Comparison of ENCODE assay signal across 8 cellular contexts in the genomic region with DNA sequence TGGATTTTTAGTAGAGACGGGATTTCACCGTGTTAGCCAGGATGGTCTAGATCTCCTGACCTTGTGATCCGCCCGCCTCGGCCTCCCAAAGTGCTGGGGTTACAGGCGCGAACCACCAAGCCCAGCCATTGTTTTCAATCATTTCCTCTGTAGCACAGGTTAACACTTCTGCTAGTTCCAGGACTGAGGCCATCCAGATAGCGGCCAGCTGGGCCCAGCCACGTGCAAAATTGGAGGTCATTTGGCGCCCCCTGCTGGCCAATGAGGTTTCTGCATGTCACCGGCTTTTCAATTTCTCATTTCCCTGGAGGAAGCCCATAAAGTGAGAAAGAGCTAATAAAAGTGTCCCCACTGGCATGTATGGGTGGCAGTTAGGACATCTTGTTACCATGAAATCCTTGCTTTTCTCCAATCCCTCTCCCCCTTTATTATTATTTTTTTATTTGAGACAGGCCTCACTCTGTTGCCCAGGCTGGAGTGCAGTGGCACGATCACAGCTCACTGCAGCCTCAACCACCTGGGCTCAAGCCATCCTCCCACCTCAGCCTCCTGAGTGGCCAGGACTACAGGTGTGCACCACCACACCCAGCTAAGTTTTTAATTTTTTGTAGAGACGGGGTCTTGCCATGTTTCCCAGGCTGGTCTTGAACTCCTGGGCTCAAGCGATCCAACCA. TPM values are rescaled to one million over a fixed set of nuclear protein-coding genes. Genes with fewer than 3 reads are reported as not detected.
DNase-seq lines count a peak whose midpoint lies in the region; ATAC-seq and TF ChIP-seq lines count a peak whose summit lies in the region.
"Not testable (repeated sequence)": the region's sequence is repeated elsewhere in the genome, so short reads cannot be mapped to it uniquely, and the experiment has no call there.

No MANE protein-coding gene starts in this region.

- H3K27ac ChIP-seq in GM23338 (ENCODE audit: low read depth); SK-N-SH (ENCODE audit: low read depth in 2 of 2, low read length in 1 of 2); fibroblast of lung (ENCODE audit: insufficient read depth, low read length): not testable (repeated sequence)

- CTCF ChIA-PET in SK-N-SH (lab: Yijun Ruan, JAX): interaction anchor here (0.6 to 20.6 kb wide), 82 partner anchors 8 to 813 kb away, joined by 3 to 691 read pairs (median 6); a partner anchor contains a TSS

- H3K27ac Mint-ChIP-seq in GM23338 (0 out of 2 replicates have a peak overlapping the region, but pooled peaks have one; percentile 36), naive B cell (peak overlapping the region in 2 of 6 donors; percentile 18 to 49)
- not testable (repeated sequence) for H3K27ac Mint-ChIP-seq in activated T-helper 2 cell treated with anti-CD3 and anti-CD28 coated beads, Interferon-gamma antibody, Interleukin-2, Interleukin-4, amounts not matched to agents 10 μg/mL and 5 μg/mL and 100 μg/mL, durations not matched to agents 14 hours and 24 hours and 36 hours

- H3K4me1 Mint-ChIP-seq in GM23338: peaks cover 18% of the 10 kb centered on the region
- H3K4me1 Mint-ChIP-seq in activated T-helper 2 cell treated with anti-CD3 and anti-CD28 coated beads, Interferon-gamma antibody, Interleukin-2, Interleukin-4, amounts not matched to agents 10 μg/mL and 5 μg/mL and 100 μg/mL, durations not matched to agents 14 hours and 24 hours and 36 hours (ENCODE audit: low read depth); naive B cell: not testable (repeated sequence)

- H3K36me3 ChIP-seq in GM23338 (ENCODE audit: insufficient read depth); SK-N-SH (replicated peaks in 1 of 2; ENCODE audit: control insufficient read depth in 1 of 2, insufficient read depth in 2 of 2, low read length in 1 of 2); fibroblast of lung (ENCODE audit: control insufficient read depth, insufficient read depth, low read length): not testable (repeated sequence)

- H2AFZ ChIP-seq in GM23338: peak overlapping the region; percentile 54; the same call in 1 of the 2 replicates
- H2AFZ ChIP-seq in SK-N-SH (ENCODE audit: low read depth); fibroblast of lung (ENCODE audit: low read length): not testable (repeated sequence)

- H3K9me3 Mint-ChIP-seq in GM23338; activated T-helper 2 cell treated with anti-CD3 and anti-CD28 coated beads, Interferon-gamma antibody, Interleukin-2, Interleukin-4, amounts not matched to agents 10 μg/mL and 5 μg/mL and 100 μg/mL, durations not matched to agents 14 hours and 24 hours and 36 hours; naive B cell: not testable (repeated sequence)

- not testable (repeated sequence) for H3K9me2 ChIP-seq in GM23338 (ENCODE audit: insufficient read depth); SK-N-SH

- H3K4me3 Mint-ChIP-seq in GM23338; activated T-helper 2 cell treated with anti-CD3 and anti-CD28 coated beads, Interferon-gamma antibody, Interleukin-2, Interleukin-4, amounts not matched to agents 10 μg/mL and 5 μg/mL and 100 μg/mL, durations not matched to agents 14 hours and 24 hours and 36 hours (ENCODE audit: low read depth); naive B cell: not testable (repeated sequence)

- not testable (repeated sequence) for H3F3A ChIP-seq in GM23338 (replicated peaks; ENCODE audit: low read depth); SK-N-SH (replicated peaks; ENCODE audit: insufficient read depth)

- not testable (repeated sequence) for H3K27me3 ChIP-seq in GM23338 (ENCODE audit: insufficient read depth)
- H3K27me3 ChIP-seq in SK-N-SH (ENCODE audit: insufficient read depth) (0 out of 2 replicates have a peak, but pooled peaks cover 14% of the 10 kb centered on the region), fibroblast of lung (ENCODE audit: control insufficient read depth, insufficient read depth, low read length) (peaks cover 12% of the 10 kb centered on the region)

- H4K20me1 ChIP-seq in GM23338 (replicated peaks; ENCODE audit: insufficient read depth); SK-N-SH (ENCODE audit: insufficient read depth); fibroblast of lung (ENCODE audit: control insufficient read depth, extremely low read depth, insufficient read depth, low read length): not testable (repeated sequence)

- not testable (repeated sequence) for H3K27me3 Mint-ChIP-seq in GM23338 (ENCODE audit: insufficient read depth, low read depth, poor library complexity); activated T-helper 2 cell treated with anti-CD3 and anti-CD28 coated beads, Interferon-gamma antibody, Interleukin-2, Interleukin-4, amounts not matched to agents 10 μg/mL and 5 μg/mL and 100 μg/mL, durations not matched to agents 14 hours and 24 hours and 36 hours (ENCODE audit: low read depth); naive B cell

- 0 out of 4 replicates have a peak, but pooled peaks of 1 of the 2 experiments have one; percentile 12 for TF ChIP-seq EP300 in SK-N-SH (IDR thresholded peaks at IDR 0.05; ENCODE audit: borderline replicate concordance in 1 of 2, low read depth in 1 of 2, low read length in 1 of 2)

- not testable (repeated sequence) for H3K36me3 Mint-ChIP-seq in GM23338 (ENCODE audit: low read depth); activated T-helper 2 cell treated with anti-CD3 and anti-CD28 coated beads, Interferon-gamma antibody, Interleukin-2, Interleukin-4, amounts not matched to agents 10 μg/mL and 5 μg/mL and 100 μg/mL, durations not matched to agents 14 hours and 24 hours and 36 hours (ENCODE audit: low read depth)
- H3K36me3 Mint-ChIP-seq in naive B cell: peaks cover 0 to 21% of the 10 kb centered on the region in 2 donors

- POLR2A ChIA-PET in SK-N-SH (lab: Yijun Ruan, JAX): interaction anchor here (1.5 to 3.5 kb wide), 6 partner anchors 13 to 138 kb away, joined by 4 to 30 read pairs (median 8); a partner anchor contains a TSS

- peaks cover 11% of the 10 kb centered on the region; the same call in 1 of the 2 replicates for H3K4me1 ChIP-seq in GM23338 (ENCODE audit: insufficient read depth)
- H3K4me1 ChIP-seq in SK-N-SH (ENCODE audit: control insufficient read depth in 1 of 2, insufficient read depth in 2 of 2, low read depth in 1 of 2, low read length in 1 of 2); fibroblast of lung (ENCODE audit: control insufficient read depth, extremely low read depth, insufficient read depth, low read length): not testable (repeated sequence)

- TF ChIP-seq RAD21 in SK-N-SH (IDR thresholded peaks at IDR 0.05; ENCODE audit: low read length): peak; percentile 99

- not testable (repeated sequence) for H3K4me3 ChIP-seq in GM23338; SK-N-SH (ENCODE audit: low read depth in 2 of 2, low read length in 1 of 2); fibroblast of lung (replicated peaks in 1 of 4; ENCODE audit: control extremely low read depth in 1 of 4, insufficient read depth in 1 of 4, low read depth in 3 of 4, low read length in 4 of 4)

- TF ChIP-seq CTCF in GM23338 (conservative IDR thresholded peaks at IDR 0.05; ENCODE audit: low read depth in 2 of 2) (peak; percentile 91 to 98), SK-N-SH (IDR thresholded peaks at IDR 0.05) (peak; percentile 99), fibroblast of lung (conservative IDR thresholded peaks at IDR 0.05 in 1 of 2, IDR thresholded peaks at IDR 0.05 in 1 of 2; ENCODE audit: low read depth in 1 of 2, low read length in 2 of 2) (peak; percentile 73 to 75)

- DNase-seq in CMK (ENCODE audit: low read depth) (peak; percentile 18), GM23338 (ENCODE audit: low spot score) (peak; percentile 85), NCI-H1436 (lab: John Stamatoyannopoulos, UW) (peak; percentile 74), SK-N-SH (peak; percentile 94), fibroblast of lung (ENCODE audit: low read depth in 2 of 2) (peak; percentile 51 to 74), naive B cell (peak; percentile 53)
- DNase-seq in activated T-helper 2 cell treated with anti-CD3 and anti-CD28 coated beads, Interferon-gamma antibody, Interleukin-2, Interleukin-4, amounts not matched to agents 10 μg/mL and 5 μg/mL and 100 μg/mL, durations not matched to agents 14 hours and 24 hours and 36 hours (ENCODE audit: low spot score): peak; percentile 64
- DNase-seq in stimulated activated CD8-positive, alpha-beta memory T cell treated with anti-CD3 and anti-CD28 coated beads, Interleukin-4, amount 100 ng/mL, for 24 hours (ENCODE audit: low read depth): peak; percentile 68

- 30% methylated on average over 14 of the region's 14 CpGs for WGBS in SK-N-SH (ENCODE audit: low lambda C conversion rate)

- ATAC-seq in GM23338 (peak; percentile 86), naive B cell (ENCODE audit: low read depth in 2 of 2) (peak; percentile 38 to 65)

- H3K79me2 ChIP-seq in GM23338 (replicated peaks; ENCODE audit: insufficient read depth); SK-N-SH (ENCODE audit: insufficient read depth); fibroblast of lung (ENCODE audit: control insufficient read depth, insufficient read depth, low read length): not testable (repeated sequence)

- intact Hi-C loops in activated T-helper 2 cell treated with anti-CD3 and anti-CD28 coated beads, Interferon-gamma antibody, Interleukin-2, Interleukin-4, amounts not matched to agents 10 μg/mL and 5 μg/mL and 100 μg/mL, durations not matched to agents 14 hours and 24 hours and 36 hours (cut with micrococcal nuclease): loop anchor here (1.0 to 5.0 kb wide), 5 partner anchors 58 to 813 kb away; a partner anchor contains a TSS

- not testable (repeated sequence) for H3K9ac ChIP-seq in SK-N-SH; fibroblast of lung (ENCODE audit: insufficient read depth, low read length)

- H3K9me3 ChIP-seq in SK-N-SH; fibroblast of lung (ENCODE audit: control insufficient read depth, insufficient read depth, low read depth, low read length): not testable (repeated sequence)

- H3K4me2 ChIP-seq in GM23338; SK-N-SH; fibroblast of lung (ENCODE audit: extremely low read depth, insufficient read depth, low read length): not testable (repeated sequence)

RNA-seq across cellular contexts. Expression of a gene that starts 58.2 kb away (rescaled TPM):
- 16.2 and 19.9 TPM in 2 replicates for total RNA-seq in GM23338 (2014; rRNA removed; shearing (Covaris generic))
- 4.1 and 4.4 TPM in 2 replicates for polyA plus RNA-seq in GM23338 (2016; fragmentation: Nextera tagmentation; extraction: Ambion mirVana)
- polyA plus RNA-seq in SK-N-SH (2012; rRNA removed): 23.7 and 28.3 TPM in 2 replicates
- 16.3 and 24.6 TPM in 2 replicates for polyA plus RNA-seq in SK-N-SH (2012; cell fraction: cytosol; rRNA removed)
- 15.8 and 17.1 TPM in 2 replicates for polyA plus RNA-seq in SK-N-SH (2012; cell fraction: nucleus; rRNA removed)
- total RNA-seq in activated T-helper 2 cell treated with anti-CD3 and anti-CD28 coated beads, Interferon-gamma antibody, Interleukin-2, Interleukin-4, amounts not matched to agents 10 μg/mL and 5 μg/mL and 100 μg/mL, durations not matched to agents 14 hours and 24 hours and 36 hours: 1.6 and 2.8 TPM in 2 replicates
- total RNA-seq in fibroblast of lung: 31.3 and 34.2 TPM in 2 replicates
- polyA plus RNA-seq in fibroblast of lung: 16.9 and 20.9 TPM in 2 replicates
- polyA plus RNA-seq in fibroblast of lung (2012): 24.2 and 28.9 TPM in 2 replicates
- polyA minus RNA-seq in fibroblast of lung (ENCODE audit: low replicate concordance): 33.7 and 42.3 TPM in 2 replicates
- under 1 TPM in 4 of 6 donors, not detected in 2; 0.09 to 0.21 (median 0.12) TPM for polyA plus RNA-seq in naive B cell (ENCODE audit: low read depth in 6 of 6)

Comparison
In these comparisons a context has a peak if more than half of its experiments do, and no peak if none do; other contexts are left out.
1. DNase-seq: peak in every context shown above with its lines; median percentile 94 in SK-N-SH; 85 in GM23338; 74 in NCI-H1436; 68 in stimulated activated CD8-positive, alpha-beta memory T cell treated with anti-CD3 and anti-CD28 coated beads, Interleukin-4, amount 100 ng/mL, for 24 hours; 64 in activated T-helper 2 cell treated with anti-CD3 and anti-CD28 coated beads, Interferon-gamma antibody, Interleukin-2, Interleukin-4, amounts not matched to agents 10 μg/mL and 5 μg/mL and 100 μg/mL, durations not matched to agents 14 hours and 24 hours and 36 hours; 62 in fibroblast of lung; 53 in naive B cell; 18 in CMK.